26 cellular contexts compared by ENCODE assay signal in the genomic region with DNA sequence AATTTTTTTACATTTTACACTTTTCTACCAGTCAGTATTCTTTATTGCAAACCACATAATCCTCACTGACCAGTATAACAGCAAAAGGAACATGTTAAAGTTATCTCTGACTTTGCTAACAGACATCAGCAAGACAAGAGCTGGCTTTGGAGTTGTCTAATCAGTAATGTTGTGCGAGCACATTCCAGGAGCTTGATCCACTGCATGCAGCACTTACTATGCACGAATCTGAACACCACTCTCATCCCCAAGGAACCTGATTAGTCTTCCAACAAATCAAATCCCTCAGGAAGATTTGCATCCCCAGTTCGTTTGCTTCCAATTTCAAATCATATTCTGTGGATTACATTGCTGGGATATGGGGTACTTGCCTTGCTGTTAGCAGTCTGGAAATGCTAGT.
DNase-seq lines count a peak whose midpoint lies in the region; ATAC-seq and TF ChIP-seq lines count a peak whose summit lies in the region.
"Had no signal": no experiment of that assay in that cellular context is flagged by ENCODE, and none has a peak within 500 bp of the region (broad histone marks: within the 10 kb centered on the region; RNA-seq: fewer than 3 reads in every experiment).

No MANE protein-coding gene starts in this region.

- H3K4me1 ChIP-seq in cardiac muscle cell (ENCODE audit: low read depth) (peaks cover 7% of the 10 kb centered on the region), left ventricle myocardium inferior (peaks cover 8% of the 10 kb centered on the region), smooth muscle cell (ENCODE audit: low read depth) (no peaks in the 10 kb centered on the region)

- no peak for ATAC-seq in left colon
- ATAC-seq: CD8-positive, alpha-beta T cell; HepG2 had no signal

- H3K4me3 ChIP-seq in cardiac muscle cell (no peak overlapping the region), left ventricle myocardium inferior (no peak overlapping the region), brain microvascular endothelial cell (ENCODE audit: low read depth, low read length) (no peak overlapping the region), smooth muscle cell (no peak overlapping the region)
- H3K4me3 ChIP-seq: SK-N-MC had no signal

- TF ChIP-seq CTCF in cardiac muscle cell (IDR thresholded peaks at IDR 0.05; ENCODE audit: low read depth, low read length) = no peak
- TF ChIP-seq CTCF in left ventricle myocardium inferior (IDR thresholded peaks at IDR 0.05; ENCODE audit: borderline replicate concordance) = no peak
- TF ChIP-seq CTCF in brain microvascular endothelial cell (IDR thresholded peaks at IDR 0.05; ENCODE audit: low read depth, low read length, missing control alignments) = no peak
- TF ChIP-seq CTCF in smooth muscle cell (IDR thresholded peaks at IDR 0.05; ENCODE audit: borderline replicate concordance, insufficient read depth, poor library complexity, severe bottlenecking) = no peak

- DNase-seq in cardiac muscle cell (ENCODE audit: low read depth in 1 of 2, low spot score in 1 of 2) = peak; percentile 39 to 40
- no peak for DNase-seq in left ventricle myocardium inferior
- DNase-seq in brain microvascular endothelial cell = peak; percentile 2
- peak; percentile 53 for DNase-seq in fibroblast of peridontal ligament (ENCODE audit: extremely low read depth)
- DNase-seq in smooth muscle cell (lab: John Stamatoyannopoulos, UW; ENCODE audit: unreplicated experiment) = no peak
- DNase-seq in activated T-cell treated with anti-CD3 and anti-CD28 coated beads, Interleukin-2, amount 50 U/mL, for 1 hour = no peak
- DNase-seq in GF-D8 (lab: John Stamatoyannopoulos, UW) = no peak
- no peak for DNase-seq in left colon
- DNase-seq: ACHN; AML-193; C1 segment of cervical spinal cord; CD8-positive, alpha-beta T cell; GDM1; KBM-7; NCI-H1092; NCI-H1436; NCI-H187 treated with DMSO at 0.1 percent for 48 hours; NCI-H2107; NCI-H446 treated with DMSO at 0.1 percent for 48 hours; NCI-H748 treated with DMSO at 0.1 percent for 48 hours; SHP77 treated with DMSO at 0.1 percent for 48 hours had no signal

- intact Hi-C loops in left ventricle myocardium inferior (cut with micrococcal nuclease) = no loop called here
- intact Hi-C loops in left colon (cut with DNase I, micrococcal nuclease) = no loop called here

- H3K9me3 ChIP-seq in cardiac muscle cell (ENCODE audit: low read depth) (no peaks in the 10 kb centered on the region), left ventricle myocardium inferior (replicated peaks) (no peaks in the 10 kb centered on the region), smooth muscle cell (replicated peaks; ENCODE audit: low read depth) (no peaks in the 10 kb centered on the region)

- H3K36me3 ChIP-seq in cardiac muscle cell (no peaks in the 10 kb centered on the region), left ventricle myocardium inferior (no peaks in the 10 kb centered on the region), brain microvascular endothelial cell (replicated peaks) (no peaks in the 10 kb centered on the region), smooth muscle cell (ENCODE audit: low read depth) (peaks cover 10% of the 10 kb centered on the region)

- H3K27ac ChIP-seq in cardiac muscle cell (peak overlapping the region; percentile 29), left ventricle myocardium inferior (replicated peaks) (no peak overlapping the region), brain microvascular endothelial cell (no peak overlapping the region), smooth muscle cell (ENCODE audit: low read depth) (peak overlapping the region; percentile 17)
- H3K27ac ChIP-seq: 22Rv1, HL-60, RWPE1, SK-N-MC had no signal

- 19% methylated on average over 3 of the region's 3 CpGs for WGBS in smooth muscle cell (ENCODE audit: low lambda C conversion rate)

- H3K27me3 ChIP-seq in cardiac muscle cell (no peaks in the 10 kb centered on the region), left ventricle myocardium inferior (ENCODE audit: low read depth) (no peaks in the 10 kb centered on the region), brain microvascular endothelial cell (replicated peaks) (no peaks in the 10 kb centered on the region), smooth muscle cell (ENCODE audit: low read depth) (no peaks in the 10 kb centered on the region)

- no peak overlapping the region for H2AFZ ChIP-seq in smooth muscle cell (ENCODE audit: low read depth)

- in situ Hi-C loops in brain microvascular endothelial cell (cut with HindIII; ENCODE audit: low pct_ligation_motif_present, low sequenced_read_pairs) = no loop called here

- H3K9ac ChIP-seq in smooth muscle cell (ENCODE audit: low read depth) = no peak overlapping the region

- H3K79me2 ChIP-seq in smooth muscle cell (ENCODE audit: low read depth) = peaks cover 4% of the 10 kb centered on the region

- H4K20me1 ChIP-seq in smooth muscle cell (ENCODE audit: low read depth) = peaks cover 31% of the 10 kb centered on the region

- H3F3A ChIP-seq in smooth muscle cell (ENCODE audit: low read depth) = peaks cover 3% of the 10 kb centered on the region

- H3K4me2 ChIP-seq in smooth muscle cell = peak overlapping the region; percentile 41

Comparison
In these comparisons a context has a peak if more than half of its experiments do, and no peak if none do; other contexts are left out.
1. DNase-seq: peak in cardiac muscle cell (2 of 2), brain microvascular endothelial cell (single experiment) and fibroblast of peridontal ligament (single experiment); none in left ventricle myocardium inferior (single experiment), smooth muscle cell (single experiment), activated T-cell treated with anti-CD3 and anti-CD28 coated beads, Interleukin-2, amount 50 U/mL, for 1 hour (single experiment), GF-D8 (single experiment) and left colon (0 of 2).
2. H3K27ac ChIP-seq: peak in cardiac muscle cell (single experiment) and smooth muscle cell (single experiment); none in left ventricle myocardium inferior (single experiment) and brain microvascular endothelial cell (single experiment).